In genomic region chr3:132432639-132433038, GRCh38 we compare ENCODE assay signal across 11 cellular contexts. TPM values are rescaled to one million over a fixed set of nuclear protein-coding genes. Genes with fewer than 3 reads are reported as not detected.
DNase-seq lines count a peak whose midpoint lies in the region; ATAC-seq, FAIRE-seq and TF ChIP-seq lines count a peak whose summit lies in the region.
"Had no signal": no experiment of that assay in that cellular context is flagged by ENCODE, and none has a peak within 500 bp of the region (broad histone marks: within the 10 kb centered on the region; RNA-seq: fewer than 3 reads in every experiment).

No MANE protein-coding gene starts in this region.

- no peak overlapping the region for H3K27ac ChIP-seq in CD4-positive, alpha-beta T cell (ENCODE audit: low read depth, low read length)
- H3K27ac ChIP-seq in astrocyte (ENCODE audit: low read depth, low read length) = peak overlapping the region; percentile 76
- no peak overlapping the region for H3K27ac ChIP-seq in caudate nucleus (ENCODE audit: low read depth, low read length)

- H3K79me2 ChIP-seq in astrocyte (ENCODE audit: insufficient read depth, low read length) = peaks cover 57% of the 10 kb centered on the region

- H3K27me3 ChIP-seq in CD4-positive, alpha-beta T cell (ENCODE audit: control insufficient read depth, insufficient read depth, low read length) = no peaks in the 10 kb centered on the region
- H3K27me3 ChIP-seq in astrocyte (ENCODE audit: insufficient read depth, low read length) = no peaks in the 10 kb centered on the region

- 35 to 40% methylated on average over 2 of the region's 2 CpGs for WGBS in lower leg skin, 2 donors

- H3K9me3 ChIP-seq in CD4-positive, alpha-beta T cell (ENCODE audit: control insufficient read depth, low read length) = no peaks in the 10 kb centered on the region
- H3K9me3 ChIP-seq in astrocyte (ENCODE audit: insufficient read depth, low read depth, low read length) = no peaks in the 10 kb centered on the region

- H3K4me1 ChIP-seq in astrocyte (ENCODE audit: insufficient read depth, low read length) = peaks cover 12% of the 10 kb centered on the region

- H3K36me3 Mint-ChIP-seq in CD4-positive, alpha-beta T cell (ENCODE audit: low read depth) = peaks cover 15% of the 10 kb centered on the region
- H3K36me3 Mint-ChIP-seq in astrocyte (ENCODE audit: low read depth, unreplicated experiment) = no peaks in the 10 kb centered on the region

- CTCF ChIA-PET in CD4-positive, alpha-beta T cell (lab: Charles Lee) = no interaction called here

- H3K9me3 Mint-ChIP-seq in CD4-positive, alpha-beta T cell = no peaks in the 10 kb centered on the region
- H3K9me3 Mint-ChIP-seq in astrocyte (ENCODE audit: unreplicated experiment) = no peaks in the 10 kb centered on the region

- peaks cover 20% of the 10 kb centered on the region for H3K36me3 ChIP-seq in astrocyte (ENCODE audit: insufficient read depth, low read length)

- H4K20me1 ChIP-seq in astrocyte (ENCODE audit: insufficient read depth, low read length) = peaks cover 10% of the 10 kb centered on the region

- peak overlapping the region; percentile 48 for H3K9ac ChIP-seq in astrocyte (ENCODE audit: low read length)

- FAIRE-seq in astrocyte (lab: Jason Lieb, UNC) = peak; percentile 84
- FAIRE-seq: GM12878 had no signal

- H2AFZ ChIP-seq in astrocyte (ENCODE audit: low read depth, low read length) = no peak overlapping the region

- H3K27ac Mint-ChIP-seq in CD4-positive, alpha-beta T cell = no peak overlapping the region
- no peak overlapping the region for H3K27ac Mint-ChIP-seq in astrocyte (ENCODE audit: unreplicated experiment)

- intact Hi-C loops in CD4-positive, alpha-beta T cell (cut with DNase I, micrococcal nuclease) = no loop called here
- intact Hi-C loops in lower leg skin (cut with DNase I; ENCODE audit: low total_unique reads) (no loop called here), sciatic nerve (cut with DNase I) (no loop called here)

- H3K4me2 ChIP-seq in astrocyte (ENCODE audit: low read length) = peak overlapping the region; percentile 37

- no peak for DNase-seq in CD4-positive, alpha-beta T cell
- DNase-seq in Jurkat, Clone E6-1 (ENCODE audit: low read depth, low spot score) = peak; percentile 38
- DNase-seq in astrocyte (ENCODE audit: low read depth) (peak; percentile 88), lung microvascular endothelial cell (ENCODE audit: low read depth in 2 of 2) (peak; percentile 75 to 91), lower leg skin (ENCODE audit: low spot score in 2 of 2) (no peak), caudate nucleus (lab: John Stamatoyannopoulos, UW) (no peak), DMS153 (lab: John Stamatoyannopoulos, UW) (no peak), sciatic nerve (ENCODE audit: low spot score) (no peak)
- DNase-seq: activated CD4-positive, alpha-beta T cell treated with anti-CD3 and anti-CD28 coated beads for 1 hour; NCI-H2081 treated with DMSO at 0.1 percent for 48 hours had no signal

- no peak overlapping the region for H3K4me3 Mint-ChIP-seq in CD4-positive, alpha-beta T cell
- H3K4me3 Mint-ChIP-seq in astrocyte (ENCODE audit: unreplicated experiment) = no peak overlapping the region

- peaks cover 23% of the 10 kb centered on the region for H3K4me1 Mint-ChIP-seq in CD4-positive, alpha-beta T cell (ENCODE audit: low read depth)
- H3K4me1 Mint-ChIP-seq in astrocyte (ENCODE audit: low read depth, unreplicated experiment) = peaks cover 6% of the 10 kb centered on the region

- no peaks in the 10 kb centered on the region for H3K27me3 Mint-ChIP-seq in CD4-positive, alpha-beta T cell
- H3K27me3 Mint-ChIP-seq in astrocyte (ENCODE audit: low read depth, unreplicated experiment) = no peaks in the 10 kb centered on the region

- no peak overlapping the region for H3K4me3 ChIP-seq in Jurkat, Clone E6-1 (ENCODE audit: low read length)
- H3K4me3 ChIP-seq in astrocyte (ENCODE audit: insufficient read depth, low read depth, low read length) (no peak overlapping the region), lower leg skin (ENCODE audit: low read depth, poor library complexity, severe bottlenecking) (no peak overlapping the region)
- H3K4me3 ChIP-seq: GM12878 had no signal

- peak; percentile 82 for ATAC-seq in CD4-positive, alpha-beta T cell (ENCODE audit: poor library complexity)
- no peak for ATAC-seq in sciatic nerve
- ATAC-seq: GM12878 had no signal

- TF ChIP-seq POLR2A in lower leg skin (IDR thresholded peaks at IDR 0.05) = no peak

- POLR2A ChIA-PET in CD4-positive, alpha-beta T cell (lab: Charles Lee) = no interaction called here

- TF ChIP-seq CTCF in CD4-positive, alpha-beta T cell (IDR thresholded peaks at IDR 0.05) = no peak
- TF ChIP-seq CTCF in astrocyte (IDR thresholded peaks at IDR 0.05; ENCODE audit: insufficient read depth, low read depth, low read length) (no peak), lower leg skin (IDR thresholded peaks at IDR 0.05) (no peak)

RNA-seq across cellular contexts. Expression of gene DNAJC13, which starts 15.3 kb away (rescaled TPM):
- total RNA-seq in CD4-positive, alpha-beta T cell = 10 to 100 TPM; 13.5 to 14.3 TPM
- 22.8 TPM for polyA plus RNA-seq in Jurkat, Clone E6-1 (2012; ENCODE audit: insufficient read depth, insufficient read length)
- total RNA-seq in astrocyte = 38.5 and 41.0 TPM in 2 replicates
- total RNA-seq in lung microvascular endothelial cell = 34.9 and 42.3 TPM in 2 replicates
- total RNA-seq in lower leg skin = 10 to 100 TPM; 25.4 to 54.1 (median 31.2) TPM
- total RNA-seq in sciatic nerve = 71.4 TPM

Comparison
In these comparisons a context has a peak if more than half of its experiments do, and no peak if none do; other contexts are left out.
1. DNase-seq: peak in Jurkat, Clone E6-1 (single experiment), astrocyte (single experiment) and lung microvascular endothelial cell (2 of 2); none in CD4-positive, alpha-beta T cell (0 of 10), lower leg skin (0 of 2), caudate nucleus (0 of 61), DMS153 (single experiment) and sciatic nerve (single experiment).